ENCODE assay signal across 11 cellular contexts in genomic region chr17:38921756-38922411, GRCh38. TPM values are rescaled to one million over a fixed set of nuclear protein-coding genes. Genes with fewer than 3 reads are reported as not detected.
DNase-seq lines count a peak whose midpoint lies in the region; ATAC-seq and TF ChIP-seq lines count a peak whose summit lies in the region.
"Had no signal": no experiment of that assay in that cellular context is flagged by ENCODE, and none has a peak within 500 bp of the region (broad histone marks: within the 10 kb centered on the region; RNA-seq: fewer than 3 reads in every experiment).

No MANE protein-coding gene starts in this region.

- peaks cover 3 to 41% (median 18%) of the 10 kb centered on the region in 4 donors for H3K4me1 Mint-ChIP-seq in CD4-positive, CD25-positive, alpha-beta regulatory T cell
- H3K4me1 Mint-ChIP-seq in central memory CD8-positive, alpha-beta T cell = peaks cover 52% of the 10 kb centered on the region

- H3K27me3 Mint-ChIP-seq in CD4-positive, CD25-positive, alpha-beta regulatory T cell = no peaks in the 10 kb centered on the region
- no peaks in the 10 kb centered on the region for H3K27me3 Mint-ChIP-seq in central memory CD8-positive, alpha-beta T cell

- H3K36me3 Mint-ChIP-seq in CD4-positive, CD25-positive, alpha-beta regulatory T cell = peaks cover 21% of the 10 kb centered on the region
- H3K36me3 Mint-ChIP-seq in central memory CD8-positive, alpha-beta T cell (ENCODE audit: insufficient read depth) = peaks cover 35% of the 10 kb centered on the region

- CTCF ChIA-PET in OCI-LY7 (lab: Charles Lee; ENCODE audit: unreplicated experiment) = no interaction called here

- peaks cover 6% of the 10 kb centered on the region for H3K4me1 ChIP-seq in CD4-positive, CD25-positive, alpha-beta regulatory T cell (ENCODE audit: control insufficient read depth, insufficient read depth, low read length, poor library complexity, severe bottlenecking)
- peaks cover 48 to 68% of the 10 kb centered on the region in 2 experiments for H3K4me1 ChIP-seq in neutrophil (ENCODE audit: control insufficient read depth in 1 of 2, insufficient read depth in 1 of 2, low read depth in 1 of 2, low read length in 1 of 2)
- peaks cover 11% of the 10 kb centered on the region for H3K4me1 ChIP-seq in OCI-LY7 (ENCODE audit: insufficient read depth, low read length, poor library complexity, severe bottlenecking)
- H3K4me1 ChIP-seq: parathyroid adenoma had no signal

- intact Hi-C loops in OCI-LY7 (cut with micrococcal nuclease; ENCODE audit: unreplicated experiment) = no loop called here

- no peak overlapping the region for H2AFZ ChIP-seq in OCI-LY7 (ENCODE audit: low read length)

- no TSS peak for BruUV-seq in OCI-LY7 (replicated peaks; lab: Mats Ljungman, UMichigan)

- H3K4me2 ChIP-seq in OCI-LY7 (ENCODE audit: low read length) = no peak overlapping the region

- POLR2A ChIA-PET in OCI-LY7 (lab: Charles Lee) = interaction anchor here (1.0 kb wide), 1 partner anchor 69 kb away, joined by 3 read pairs; no protein-coding TSS in a partner anchor

- no peaks in the 10 kb centered on the region for H3K9me3 Mint-ChIP-seq in CD4-positive, CD25-positive, alpha-beta regulatory T cell
- H3K9me3 Mint-ChIP-seq in central memory CD8-positive, alpha-beta T cell = no peaks in the 10 kb centered on the region

- no peaks in the 10 kb centered on the region for H3K79me2 ChIP-seq in OCI-LY7 (ENCODE audit: insufficient read depth, low read depth, low read length)
- H3K79me2 ChIP-seq: parathyroid adenoma had no signal

- no peak overlapping the region for H3K4me3 Mint-ChIP-seq in CD4-positive, CD25-positive, alpha-beta regulatory T cell
- H3K4me3 Mint-ChIP-seq in central memory CD8-positive, alpha-beta T cell = no peak overlapping the region

- ATAC-seq in CD4-positive, CD25-positive, alpha-beta regulatory T cell (ENCODE audit: low read depth in 2 of 2) = no peak
- no peak for ATAC-seq in central memory CD8-positive, alpha-beta T cell (replicated peaks; ENCODE audit: extremely low read depth, poor library complexity, severe bottlenecking)
- ATAC-seq in left lobe of liver = no peak

- no peak for DNase-seq in CD4-positive, CD25-positive, alpha-beta regulatory T cell
- DNase-seq in M059J (ENCODE audit: low read depth) (peak; percentile 31), left lobe of liver (ENCODE audit: low spot score) (no peak), cerebellum (ENCODE audit: low spot score) (no peak), 8988T (no peak), OCI-LY7 (ENCODE audit: low spot score) (no peak)
- DNase-seq in central memory CD8-positive, alpha-beta T cell (ENCODE audit: low spot score in 2 of 2) = no peak
- DNase-seq: activated effector memory CD4-positive, alpha-beta T cell treated with anti-CD3 and anti-CD28 coated beads, Interleukin-2, amount 50 U/mL, for 16 hours had no signal

- H3K27ac Mint-ChIP-seq in CD4-positive, CD25-positive, alpha-beta regulatory T cell = peak overlapping the region; percentile 47 to 97 (median 64)
- H3K27ac Mint-ChIP-seq in central memory CD8-positive, alpha-beta T cell (ENCODE audit: low read depth) = peak overlapping the region; percentile 32

- no peaks in the 10 kb centered on the region for H3K27me3 ChIP-seq in CD4-positive, CD25-positive, alpha-beta regulatory T cell (ENCODE audit: control insufficient read depth, insufficient read depth, low read length)
- no peaks in the 10 kb centered on the region for H3K27me3 ChIP-seq in neutrophil

- H3K27ac ChIP-seq in CD4-positive, CD25-positive, alpha-beta regulatory T cell (ENCODE audit: insufficient read depth, low read length, poor library complexity, severe bottlenecking) = no peak overlapping the region
- H3K27ac ChIP-seq in neutrophil (peak overlapping the region; percentile 83), OCI-LY7 (ENCODE audit: low read depth, low read length, poor library complexity, severe bottlenecking) (no peak overlapping the region)
- H3K27ac ChIP-seq: parathyroid adenoma had no signal

- H3K9me2 ChIP-seq in OCI-LY7 (ENCODE audit: insufficient read depth, low read length) = no peaks in the 10 kb centered on the region

- peaks cover 36% of the 10 kb centered on the region for H3K36me3 ChIP-seq in CD4-positive, CD25-positive, alpha-beta regulatory T cell (ENCODE audit: control insufficient read depth, insufficient read depth, low read length)
- H3K36me3 ChIP-seq in neutrophil (peaks cover 54% of the 10 kb centered on the region), OCI-LY7 (ENCODE audit: insufficient read depth, low read length) (peaks cover 36% of the 10 kb centered on the region)

- H3K4me3 ChIP-seq in CD4-positive, CD25-positive, alpha-beta regulatory T cell (ENCODE audit: low read depth, low read length) = no peak overlapping the region
- H3K4me3 ChIP-seq in neutrophil (ENCODE audit: low read depth in 1 of 2, low read length in 1 of 2) = no peak overlapping the region
- H3K4me3 ChIP-seq in OCI-LY7 (ENCODE audit: low read depth, low read length, poor library complexity, severe bottlenecking) = no peak overlapping the region

- TF ChIP-seq CTCF in neutrophil (IDR thresholded peaks at IDR 0.05) (no peak), OCI-LY7 (conservative IDR thresholded peaks at IDR 0.05; ENCODE audit: low read length) (no peak)

- H3K9me3 ChIP-seq in CD4-positive, CD25-positive, alpha-beta regulatory T cell (ENCODE audit: control insufficient read depth in 2 of 2, low read length in 2 of 2) = no peaks in the 10 kb centered on the region
- H3K9me3 ChIP-seq in neutrophil = no peaks in the 10 kb centered on the region
- no peaks in the 10 kb centered on the region for H3K9me3 ChIP-seq in OCI-LY7 (ENCODE audit: low read length)

- no peaks in the 10 kb centered on the region for H4K20me1 ChIP-seq in OCI-LY7 (ENCODE audit: insufficient read depth, low read length)

RNA-seq across cellular contexts. Expression of gene FBXO47, which starts 45.3 kb away (rescaled TPM):
- not detected for total RNA-seq in CD4-positive, CD25-positive, alpha-beta regulatory T cell
- polyA plus RNA-seq in CD4-positive, CD25-positive, alpha-beta regulatory T cell = not detected
- total RNA-seq in M059J (2014; rRNA removed; shearing (Covaris generic)) = not detected in 2 replicates
- 0.08 TPM for total RNA-seq in left lobe of liver
- not detected for total RNA-seq in cerebellum
- total RNA-seq in OCI-LY7 (2014; rRNA removed; shearing (Covaris generic)) = not detected in 2 replicates
- 0.13 and 0.15 TPM in 2 replicates for total RNA-seq in OCI-LY7 (2022)
- total RNA-seq: glomerular endothelial cell had no signal

RNA-seq across cellular contexts. Expression of gene LASP1, which starts 52.0 kb away (rescaled TPM):
- total RNA-seq in CD4-positive, CD25-positive, alpha-beta regulatory T cell = 154 TPM
- polyA plus RNA-seq in CD4-positive, CD25-positive, alpha-beta regulatory T cell = 10 to 100 TPM; 50.3 to 77.3 (median 62.8) TPM
- 272 and 294 TPM in 2 replicates for total RNA-seq in M059J (2014; rRNA removed; shearing (Covaris generic))
- total RNA-seq in left lobe of liver = 58.5 TPM
- total RNA-seq in cerebellum = 49.1 TPM
- total RNA-seq in OCI-LY7 (2014; rRNA removed; shearing (Covaris generic)) = 44.3 and 48.6 TPM in 2 replicates
- total RNA-seq in OCI-LY7 (2022) = 101 and 110 TPM in 2 replicates
